In the genomic region with DNA sequence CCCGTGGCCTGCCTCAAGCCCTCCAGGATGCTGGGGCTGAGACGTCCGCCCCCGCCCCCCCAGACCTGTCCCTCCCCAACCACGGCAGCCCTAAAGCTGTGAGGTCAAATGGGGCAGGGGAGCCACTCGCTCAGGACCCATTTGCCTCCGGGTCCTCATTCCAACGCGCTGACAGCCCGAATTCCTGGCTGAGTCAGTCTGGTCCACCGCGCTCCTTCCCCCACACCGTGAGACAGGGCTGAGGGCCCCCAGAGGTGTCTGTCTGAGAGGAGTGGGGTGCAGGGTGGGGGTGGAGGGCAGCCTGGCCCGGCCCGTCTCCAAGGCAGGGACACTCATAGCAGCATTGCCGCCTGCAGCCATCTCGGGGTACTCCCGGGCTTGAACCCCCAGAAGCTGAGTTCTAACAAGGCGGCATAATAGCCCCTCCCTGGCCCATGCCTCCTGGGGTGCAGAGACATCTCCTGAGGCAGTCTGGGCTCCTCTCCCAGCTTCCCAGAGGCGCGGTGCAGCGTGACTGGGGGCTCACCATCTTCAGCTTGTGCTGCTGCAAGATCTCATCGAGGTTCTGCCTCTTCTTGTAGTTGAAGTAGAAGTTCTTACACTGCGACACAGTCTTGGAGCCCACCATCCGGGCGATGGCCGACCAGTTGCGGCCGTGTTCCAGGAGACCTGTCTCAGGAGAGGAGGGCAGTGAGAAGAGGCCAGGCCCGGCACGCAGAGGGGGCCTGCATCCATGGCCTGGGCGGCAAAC, we compare ENCODE assay signal across 14 cellular contexts.
DNase-seq lines count a peak whose midpoint lies in the region; ATAC-seq and TF ChIP-seq lines count a peak whose summit lies in the region.
"Had no signal": no experiment of that assay in that cellular context is flagged by ENCODE, and none has a peak within 500 bp of the region (broad histone marks: within the 10 kb centered on the region; RNA-seq: fewer than 3 reads in every experiment).

No MANE protein-coding gene starts in this region.

- DNase-seq in left ventricle myocardium inferior (no peak), left ventricle myocardium superior (no peak), iPS-NIHi7 (ENCODE audit: extremely low spot score) (peak; percentile 33), uterus (peak; percentile 68 to 83)
- no peak for DNase-seq in stimulated activated naive CD4-positive, alpha-beta T cell (lab: John Stamatoyannopoulos, UW)
- DNase-seq: activated CD4-positive, alpha-beta memory T cell treated with anti-CD3 and anti-CD28 coated beads for 36 hours; naive thymus-derived CD8-positive, alpha-beta T cell; NCI-H1092; Peyer's patch; stimulated activated CD4-positive, alpha-beta T cell treated with anti-CD3 and anti-CD28 coated beads, Interleukin-4, amount 100 ng/mL, for 4 hours; upper lobe of right lung had no signal

- H3K36me3 ChIP-seq in left ventricle myocardium inferior (peaks cover 30% of the 10 kb centered on the region), uterus (no peaks in the 10 kb centered on the region)

- intact Hi-C loops in left ventricle myocardium inferior (cut with micrococcal nuclease) (no loop called here), left ventricle myocardium superior (cut with micrococcal nuclease) (no loop called here), uterus (cut with DNase I; ENCODE audit: low total_unique reads) (loop anchor here (5.0 to 10.0 kb wide), 2 partner anchors 37 to 379 kb away; no protein-coding TSS in a partner anchor)

- H3K27me3 ChIP-seq in left ventricle myocardium inferior (ENCODE audit: low read depth): no peaks in the 10 kb centered on the region
- no peaks in the 10 kb centered on the region for H3K27me3 ChIP-seq in uterus
- H3K27me3 ChIP-seq: Peyer's patch, upper lobe of right lung had no signal

- H3K4me3 ChIP-seq in left ventricle myocardium inferior: peak overlapping the region; percentile 79
- no peak overlapping the region for H3K4me3 ChIP-seq in uterus
- H3K4me3 ChIP-seq: Peyer's patch, upper lobe of right lung had no signal

- H3K4me1 ChIP-seq in left ventricle myocardium inferior: peaks cover 98% of the 10 kb centered on the region
- H3K4me1 ChIP-seq in uterus: peaks cover 32 to 37% of the 10 kb centered on the region in 2 donors

- TF ChIP-seq CTCF in left ventricle myocardium inferior (IDR thresholded peaks at IDR 0.05; ENCODE audit: borderline replicate concordance): no peak
- TF ChIP-seq CTCF in uterus (IDR thresholded peaks at IDR 0.05): no peak

- ATAC-seq in left ventricle myocardium superior (no peak), HG02623 (IDR thresholded peaks at IDR 0.05; ENCODE audit: unreplicated experiment) (no peak), HG02588 (IDR thresholded peaks at IDR 0.05; ENCODE audit: unreplicated experiment) (no peak)
- ATAC-seq: naive thymus-derived CD8-positive, alpha-beta T cell; upper lobe of right lung had no signal

- H3K9me3 ChIP-seq in left ventricle myocardium inferior (replicated peaks): no peaks in the 10 kb centered on the region
- no peaks in the 10 kb centered on the region for H3K9me3 ChIP-seq in uterus
- H3K9me3 ChIP-seq: Peyer's patch, upper lobe of right lung had no signal

- H3K27ac ChIP-seq in left ventricle myocardium inferior (replicated peaks) (peak overlapping the region; percentile 98), angular gyrus (ENCODE audit: low read depth, low read length) (peak overlapping the region; percentile 2), uterus (peak overlapping the region; percentile 87 to 90)
- H3K27ac ChIP-seq: upper lobe of right lung had no signal

- no peak for TF ChIP-seq POLR2A in uterus (IDR thresholded peaks at IDR 0.05)

Comparison
In these comparisons a context has a peak if more than half of its experiments do, and no peak if none do; other contexts are left out.
1. DNase-seq: peak in iPS-NIHi7 (single experiment) and uterus (2 of 2); none in left ventricle myocardium inferior (single experiment), left ventricle myocardium superior (single experiment) and stimulated activated naive CD4-positive, alpha-beta T cell (0 of 6).
2. H3K27ac ChIP-seq: peak in every context shown above with its lines; median percentile 98 in left ventricle myocardium inferior; 88 in uterus; 2 in angular gyrus.